8 cellular contexts compared by ENCODE assay signal in genomic region chr4:39977489-39978377, GRCh38. TPM values are rescaled to one million over a fixed set of nuclear protein-coding genes. Genes with fewer than 3 reads are reported as not detected.
DNase-seq lines count a peak whose midpoint lies in the region; TF ChIP-seq lines count a peak whose summit lies in the region.

Gene PDS5A (minus strand): TSS chr4:39977911. CDS start chr4:39976577, 1,334 bp downstream.

- H3K27ac Mint-ChIP-seq in activated T-helper 2 cell treated with anti-CD3 and anti-CD28 coated beads, Interferon-gamma antibody, Interleukin-2, Interleukin-4, amounts not matched to agents 10 μg/mL and 5 μg/mL and 100 μg/mL, durations not matched to agents 14 hours and 24 hours and 36 hours: peak within 1 kb of the TSS; percentile 93
- H3K27ac Mint-ChIP-seq in nephron: peak within 1 kb of the TSS; percentile 97 to 100 (median 99)
- H3K27ac Mint-ChIP-seq in stimulated activated naive CD8-positive, alpha-beta T cell treated with anti-CD3 and anti-CD28 coated beads, Interleukin-15, Interleukin-2, amounts not matched to agents 100 ng/mL and 50 ng/mL, for 24 hours: peak within 1 kb of the TSS; percentile 100

- peaks cover 23% of the 10 kb centered on the region for H3K4me1 Mint-ChIP-seq in activated T-helper 2 cell treated with anti-CD3 and anti-CD28 coated beads, Interferon-gamma antibody, Interleukin-2, Interleukin-4, amounts not matched to agents 10 μg/mL and 5 μg/mL and 100 μg/mL, durations not matched to agents 14 hours and 24 hours and 36 hours (ENCODE audit: low read depth)
- H3K4me1 Mint-ChIP-seq in nephron: peaks cover 20% of the 10 kb centered on the region
- H3K4me1 Mint-ChIP-seq in stimulated activated naive CD8-positive, alpha-beta T cell treated with anti-CD3 and anti-CD28 coated beads, Interleukin-15, Interleukin-2, amounts not matched to agents 100 ng/mL and 50 ng/mL, for 24 hours (ENCODE audit: low read depth): peaks cover 40% of the 10 kb centered on the region

- DNase-seq in EH (ENCODE audit: low read depth) (peak; percentile 89), GOT3 (lab: John Stamatoyannopoulos, UW) (peak; percentile 73), RWPE1 (ENCODE audit: low spot score) (peak; percentile 94), fibroblast of peridontal ligament (ENCODE audit: extremely low read depth) (peak; percentile 76)
- peak; percentile 89 for DNase-seq in activated T-helper 2 cell treated with anti-CD3 and anti-CD28 coated beads, Interferon-gamma antibody, Interleukin-2, Interleukin-4, amounts not matched to agents 10 μg/mL and 5 μg/mL and 100 μg/mL, durations not matched to agents 14 hours and 24 hours and 36 hours (ENCODE audit: low spot score)

- H3K9me3 Mint-ChIP-seq in activated T-helper 2 cell treated with anti-CD3 and anti-CD28 coated beads, Interferon-gamma antibody, Interleukin-2, Interleukin-4, amounts not matched to agents 10 μg/mL and 5 μg/mL and 100 μg/mL, durations not matched to agents 14 hours and 24 hours and 36 hours: no peaks in the 10 kb centered on the region
- no peaks in the 10 kb centered on the region for H3K9me3 Mint-ChIP-seq in nephron
- H3K9me3 Mint-ChIP-seq in stimulated activated naive CD8-positive, alpha-beta T cell treated with anti-CD3 and anti-CD28 coated beads, Interleukin-15, Interleukin-2, amounts not matched to agents 100 ng/mL and 50 ng/mL, for 24 hours: no peaks in the 10 kb centered on the region

- POLR2A ChIA-PET in RWPE1 (lab: Yijun Ruan, JAX; ENCODE audit: low non-redundant PET): no interaction called here

- peak within 1 kb of the TSS; percentile 93 for H3K4me3 Mint-ChIP-seq in activated T-helper 2 cell treated with anti-CD3 and anti-CD28 coated beads, Interferon-gamma antibody, Interleukin-2, Interleukin-4, amounts not matched to agents 10 μg/mL and 5 μg/mL and 100 μg/mL, durations not matched to agents 14 hours and 24 hours and 36 hours (ENCODE audit: low read depth)
- H3K4me3 Mint-ChIP-seq in nephron: peak within 1 kb of the TSS; percentile 91 to 94 (median 92)
- peak within 1 kb of the TSS; percentile 97 for H3K4me3 Mint-ChIP-seq in stimulated activated naive CD8-positive, alpha-beta T cell treated with anti-CD3 and anti-CD28 coated beads, Interleukin-15, Interleukin-2, amounts not matched to agents 100 ng/mL and 50 ng/mL, for 24 hours

- H3K27ac ChIP-seq in RWPE1: peak within 1 kb of the TSS; percentile 92

- peak; percentile 96 for TF ChIP-seq CTCF in LNCAP (IDR thresholded peaks at IDR 0.05)
- peak; percentile 97 for TF ChIP-seq CTCF in RWPE1 (conservative IDR thresholded peaks at IDR 0.05; ENCODE audit: low read depth)
- peak; percentile 77 to 89 (median 79) for TF ChIP-seq CTCF in nephron (IDR thresholded peaks at IDR 0.05; ENCODE audit: unreplicated experiment in 3 of 3)

- intact Hi-C loops in activated T-helper 2 cell treated with anti-CD3 and anti-CD28 coated beads, Interferon-gamma antibody, Interleukin-2, Interleukin-4, amounts not matched to agents 10 μg/mL and 5 μg/mL and 100 μg/mL, durations not matched to agents 14 hours and 24 hours and 36 hours (cut with micrococcal nuclease): loop anchor here (1.0 to 5.0 kb wide), 7 partner anchors 45 to 519 kb away; partner anchors contain the start of genes LIAS, RPL9, SMIM14 and UBE2K

- CTCF ChIA-PET in RWPE1 (lab: Yijun Ruan, JAX): interaction anchor here (0.6 to 1.5 kb wide), 7 partner anchors 9 to 339 kb away, joined by 3 to 5 read pairs (median 4); partner anchors contain the start of gene N4BP2

- peaks cover 34% of the 10 kb centered on the region for H3K36me3 Mint-ChIP-seq in activated T-helper 2 cell treated with anti-CD3 and anti-CD28 coated beads, Interferon-gamma antibody, Interleukin-2, Interleukin-4, amounts not matched to agents 10 μg/mL and 5 μg/mL and 100 μg/mL, durations not matched to agents 14 hours and 24 hours and 36 hours (ENCODE audit: low read depth)
- H3K36me3 Mint-ChIP-seq in nephron (ENCODE audit: low read depth): peaks cover 31% of the 10 kb centered on the region
- peaks cover 35% of the 10 kb centered on the region for H3K36me3 Mint-ChIP-seq in stimulated activated naive CD8-positive, alpha-beta T cell treated with anti-CD3 and anti-CD28 coated beads, Interleukin-15, Interleukin-2, amounts not matched to agents 100 ng/mL and 50 ng/mL, for 24 hours (ENCODE audit: low read depth)

- H3K27me3 Mint-ChIP-seq in activated T-helper 2 cell treated with anti-CD3 and anti-CD28 coated beads, Interferon-gamma antibody, Interleukin-2, Interleukin-4, amounts not matched to agents 10 μg/mL and 5 μg/mL and 100 μg/mL, durations not matched to agents 14 hours and 24 hours and 36 hours (ENCODE audit: low read depth): no peaks in the 10 kb centered on the region
- no peaks in the 10 kb centered on the region for H3K27me3 Mint-ChIP-seq in nephron (ENCODE audit: low read depth)
- no peaks in the 10 kb centered on the region for H3K27me3 Mint-ChIP-seq in stimulated activated naive CD8-positive, alpha-beta T cell treated with anti-CD3 and anti-CD28 coated beads, Interleukin-15, Interleukin-2, amounts not matched to agents 100 ng/mL and 50 ng/mL, for 24 hours

RNA-seq across cellular contexts. Expression of gene PDS5A, which starts in this region (rescaled TPM):
- 117 and 120 TPM in 2 replicates for total RNA-seq in activated T-helper 2 cell treated with anti-CD3 and anti-CD28 coated beads, Interferon-gamma antibody, Interleukin-2, Interleukin-4, amounts not matched to agents 10 μg/mL and 5 μg/mL and 100 μg/mL, durations not matched to agents 14 hours and 24 hours and 36 hours

Comparison
In these comparisons a context has a peak if more than half of its experiments do, and no peak if none do; other contexts are left out.
1. Peak in every context shown above with its lines: DNase-seq and H3K27ac ChIP-seq.